29 cellular contexts compared by ENCODE assay signal in genomic region chr5:90657788-90658187, GRCh38.
"Had no signal": no experiment of that assay in that cellular context is flagged by ENCODE, and none has a peak within 500 bp of the region (broad histone marks: within the 10 kb centered on the region; RNA-seq: fewer than 3 reads in every experiment).

No MANE protein-coding gene starts in this region.

- DNase-seq: colonic mucosa; cortex of kidney; dermis blood vessel endothelial cell; dorsolateral prefrontal cortex; effector CD4-positive, alpha-beta T cell; effector CD8-positive, alpha-beta T cell; effector memory CD4-positive, alpha-beta T cell; effector memory CD8-positive, alpha-beta T cell; endodermal cell; erythroblast; esophagus squamous epithelium; foreskin fibroblast; foreskin keratinocyte; foreskin melanocyte; gastrocnemius medialis; glutamatergic neuron; head of caudate nucleus; heart left ventricle; heart right ventricle had no signal

- H3K9me3 Mint-ChIP-seq: dendritic cell treated with granulocyte-macrophage colony-stimulating factor and Interleukin-4, amounts not matched to agents 40 ng/mL and 50 ng/mL, for 4 days; effector memory CD8-positive, alpha-beta T cell had no signal

- H3K27me3 ChIP-seq: colonic mucosa, dorsolateral prefrontal cortex, esophagus muscularis mucosa, esophagus squamous epithelium, foreskin keratinocyte, gastrocnemius medialis, gastroesophageal sphincter, heart left ventricle, heart right ventricle had no signal

- H3K4me3 Mint-ChIP-seq: dendritic cell treated with granulocyte-macrophage colony-stimulating factor and Interleukin-4, amounts not matched to agents 40 ng/mL and 50 ng/mL, for 4 days; effector memory CD8-positive, alpha-beta T cell; endodermal cell had no signal

- H3K9me3 ChIP-seq: colonic mucosa, esophagus muscularis mucosa, esophagus squamous epithelium, gastrocnemius medialis, gastroesophageal sphincter, heart left ventricle, heart right ventricle had no signal

- H3K4me1 ChIP-seq: colonic mucosa, esophagus muscularis mucosa, esophagus squamous epithelium, foreskin keratinocyte, gastrocnemius medialis, gastroesophageal sphincter, heart left ventricle, heart right ventricle had no signal

- FAIRE-seq: colon, endometrium, endothelial cell of umbilical vein, frontal cortex had no signal

- H3K27me3 Mint-ChIP-seq: dendritic cell treated with granulocyte-macrophage colony-stimulating factor and Interleukin-4, amounts not matched to agents 40 ng/mL and 50 ng/mL, for 4 days; effector memory CD8-positive, alpha-beta T cell had no signal

- H3K4me3 ChIP-seq: colonic mucosa, coronary artery, dorsolateral prefrontal cortex, esophagus muscularis mucosa, esophagus squamous epithelium, gastrocnemius medialis, gastroesophageal sphincter, heart left ventricle, heart right ventricle had no signal

- H3K27ac ChIP-seq: colonic mucosa, coronary artery, dorsolateral prefrontal cortex, epithelial cell of prostate, esophagus muscularis mucosa, esophagus squamous epithelium, foreskin keratinocyte, gastrocnemius medialis, gastroesophageal sphincter, heart left ventricle, heart right ventricle had no signal

- H3K36me3 ChIP-seq: colonic mucosa, esophagus muscularis mucosa, esophagus squamous epithelium, gastrocnemius medialis, gastroesophageal sphincter, heart left ventricle, heart right ventricle had no signal

- ATAC-seq: effector memory CD8-positive, alpha-beta T cell; esophagus mucosa; foreskin keratinocyte; gastrocnemius medialis; gastroesophageal sphincter; heart left ventricle; heart right ventricle had no signal

- H3K27ac Mint-ChIP-seq: dendritic cell treated with granulocyte-macrophage colony-stimulating factor and Interleukin-4, amounts not matched to agents 40 ng/mL and 50 ng/mL, for 4 days; effector memory CD8-positive, alpha-beta T cell; endodermal cell had no signal
